Comparison of ENCODE assay signal across 39 cellular contexts in genomic region chr16:71547168-71547567, GRCh38. TPM values are rescaled to one million over a fixed set of nuclear protein-coding genes. Genes with fewer than 3 reads are reported as not detected.
"Had no signal": no experiment of that assay in that cellular context is flagged by ENCODE, and none has a peak within 500 bp of the region (broad histone marks: within the 10 kb centered on the region; RNA-seq: fewer than 3 reads in every experiment).

No MANE protein-coding gene starts in this region.

- H3K36me3 ChIP-seq: MG63 had no signal

- DNase-seq: Kasumi-1, MG63, MM.1S, MV-4-11, NCI-H1048, NCI-H1092, NCI-H1092 treated with DMSO at 0.1 percent for 48 hours, NCI-H1105, NCI-H1105 treated with DMSO at 0.1 percent for 48 hours, NCI-H1417, NCI-H1417 treated with DMSO at 0.1 percent for 48 hours, NCI-H1436, NCI-H1436 treated with DMSO at 0.1 percent for 48 hours, NCI-H146, NCI-H1694, NCI-H1694 treated with DMSO at 0.1 percent for 48 hours, NCI-H187, NCI-H187 treated with DMSO at 0.1 percent for 48 hours, NCI-H1930, NCI-H2029, NCI-H2029 treated with DMSO at 0.1 percent for 48 hours, NCI-H2081, NCI-H2081 treated with DMSO at 0.1 percent for 48 hours, NCI-H2107, NCI-H2171, NCI-H2171 treated with DMSO at 0.1 percent for 48 hours, NCI-H2227 treated with DMSO at 0.1 percent for 48 hours, NCI-H226, NCI-H345, NCI-H446, NCI-H446 treated with DMSO at 0.1 percent for 48 hours, NCI-H510A, NCI-H510A treated with DMSO at 0.1 percent for 48 hours, NCI-H524, NCI-H524 treated with DMSO at 0.1 percent for 48 hours had no signal

- H3K4me3 ChIP-seq: MG63 had no signal

- H3K27me3 ChIP-seq: MG63 had no signal

- H3K9me3 ChIP-seq: MG63 had no signal

RNA-seq across cellular contexts. Expression of gene CHST4, which starts 20.9 kb away (rescaled TPM):
- total RNA-seq: NCI-H460 had no signal

RNA-seq across cellular contexts. Expression of gene TAT, which starts 29.7 kb away (rescaled TPM):
- total RNA-seq: LHCN-M2, M059J, MCF 10A had no signal
